Comparison of ENCODE assay signal across 23 cellular contexts in the genomic region with DNA sequence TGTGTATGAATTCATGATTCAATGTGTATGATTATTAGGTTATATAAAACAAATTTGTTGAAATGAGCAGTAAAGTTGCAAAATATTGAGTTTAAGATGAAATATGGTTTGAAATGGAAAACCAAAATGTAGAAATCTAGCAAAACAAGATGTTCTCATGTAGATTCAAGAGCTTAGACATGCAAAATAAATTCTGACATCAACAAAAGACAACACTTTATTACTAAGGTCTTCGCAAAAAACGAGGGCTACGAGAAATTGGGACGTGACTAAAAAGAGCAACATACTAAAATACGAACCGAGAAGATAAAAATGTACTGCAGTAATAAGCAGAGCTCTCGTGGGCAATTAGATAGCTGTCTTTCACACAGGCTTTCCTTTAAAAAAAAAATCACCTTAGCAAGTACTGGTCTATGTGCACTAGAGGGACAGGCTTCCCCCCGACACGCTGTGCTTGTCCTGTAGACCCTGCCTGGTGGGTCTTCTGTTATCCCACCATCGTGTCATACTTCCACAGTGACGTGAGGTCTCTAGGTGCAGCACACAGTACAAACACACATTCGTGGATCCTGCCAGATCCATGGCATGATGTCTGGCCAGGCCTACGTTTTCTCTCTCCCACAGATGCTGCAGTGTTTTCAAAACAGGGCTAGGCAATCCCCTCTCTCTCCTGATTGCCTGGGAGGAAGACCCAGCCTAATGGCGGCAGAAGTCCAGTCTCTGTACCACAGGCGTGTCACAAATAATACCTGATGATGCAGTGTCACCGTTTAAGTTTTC.
DNase-seq lines count a peak whose midpoint lies in the region; ATAC-seq, FAIRE-seq and TF ChIP-seq lines count a peak whose summit lies in the region.
"Had no signal": no experiment of that assay in that cellular context is flagged by ENCODE, and none has a peak within 500 bp of the region (broad histone marks: within the 10 kb centered on the region; RNA-seq: fewer than 3 reads in every experiment).

No MANE protein-coding gene starts in this region.

- 90% methylated on average over 9 of the region's 16 CpGs; no CpG with 5 or more reads in 1 of the 2 experiments for WGBS in IMR-90 (ENCODE audit: extremely low coverage in 2 of 2, insufficient read length in 1 of 2), 2 experiments
- 82% methylated on average over 16 of the region's 16 CpGs; no CpG with 5 or more reads in 1 of the 2 experiments for WGBS in H1 (ENCODE audit: extremely low coverage in 1 of 2, insufficient coverage in 1 of 2, insufficient read length in 1 of 2, insufficient replicate concordance in 2 of 2, low coverage in 1 of 2, low lambda C conversion rate in 2 of 2, missing lambda C conversion rate in 1 of 2), 2 experiments
- WGBS in trophoblast cell (ENCODE audit: extremely low coverage, insufficient coverage, insufficient read length) = no CpG with 5 or more reads among the region's 16 CpGs

- H3K4me2 ChIP-seq in IMR-90 (ENCODE audit: low read depth, low read length) = no peak overlapping the region
- H3K4me2 ChIP-seq in H1 (ENCODE audit: insufficient read depth in 1 of 2, low read depth in 2 of 2, low read length in 2 of 2) = peak overlapping the region in 1 of 2 experiments; percentile 41; a peak in 2 of 4 replicates
- no peak overlapping the region for H3K4me2 ChIP-seq in trophoblast cell (ENCODE audit: low read length)
- H3K4me2 ChIP-seq: KMS-11 had no signal

- no peak overlapping the region for H2AK9ac ChIP-seq in IMR-90 (replicated peaks; ENCODE audit: low read depth, low read length, poor library complexity)

- in situ Hi-C loops in IMR-90 (cut with MboI; ENCODE audit: low sequenced_read_pairs) = no loop called here

- DNase-seq in GM12891 (ENCODE audit: insufficient read length, low spot score) = no peak
- no peak for DNase-seq in IMR-90
- DNase-seq in H1 (ENCODE audit: low read depth in 1 of 2, low spot score in 2 of 2) = no peak
- DNase-seq in trophoblast cell = no peak
- no peak for DNase-seq in NCI-H1105 (lab: John Stamatoyannopoulos, UW)
- DNase-seq in NCI-H510A treated with DMSO at 0.1 percent for 48 hours (lab: John Stamatoyannopoulos, UW) = no peak
- no peak for DNase-seq in stimulated activated naive B cell treated with anti-CD40 and anti-IgM and Interleukin-4, amounts not matched to agents 10 μg/mL and 1 μg/mL and 100 μg/mL, for 72 hours
- no peak for DNase-seq in T-helper 9 cell
- DNase-seq: activated CD4-positive, alpha-beta T cell treated with anti-CD3 and anti-CD28 coated beads, Interleukin-2, amount 10 ng/mL, durations not matched to agents 24 days and 14 days; activated naive CD4-positive, alpha-beta T cell treated with anti-CD3 and anti-CD28 coated beads for 36 hours; amniotic stem cell; CD8-positive, alpha-beta memory T cell; DMS153; GDM1; kidney glomerular epithelial cell; NCI-H146; NCI-H526 treated with DMSO at 0.1 percent for 48 hours; stimulated activated CD4-positive, alpha-beta T cell treated with anti-CD3 and anti-CD28 coated beads, Interleukin-4, amount 100 ng/mL, for 24 hours; stimulated activated naive CD8-positive, alpha-beta T cell treated with anti-CD3 and anti-CD28 coated beads, Interleukin-15, Interleukin-2, amounts not matched to agents 100 U/mL and 50 U/mL, for 24 hours had no signal

- peaks cover 11% of the 10 kb centered on the region for H3K9me1 ChIP-seq in IMR-90 (ENCODE audit: insufficient read depth, low read length)

- H2AFZ ChIP-seq in IMR-90 (replicated peaks; ENCODE audit: low read length, poor library complexity) (peak overlapping the region; percentile 9), H1 (ENCODE audit: low read length) (no peak overlapping the region), trophoblast cell (ENCODE audit: insufficient read depth, low read length, poor library complexity) (no peak overlapping the region)

- H4K8ac ChIP-seq in IMR-90 (ENCODE audit: low read depth in 2 of 2, low read length in 2 of 2) = peak overlapping the region in 1 of 2 experiments; percentile 57; a peak in 1 of 4 replicates
- H4K8ac ChIP-seq in H1 (ENCODE audit: extremely low read depth, insufficient read depth, low read length) = 0 out of 2 replicates have a peak overlapping the region, but pooled peaks have one; percentile 3
- no peak overlapping the region for H4K8ac ChIP-seq in trophoblast cell (ENCODE audit: low read depth, low read length)

- no peaks in the 10 kb centered on the region for H3K27me3 ChIP-seq in IMR-90 (ENCODE audit: control insufficient read depth, insufficient read depth, low read length)
- no peaks in the 10 kb centered on the region for H3K27me3 ChIP-seq in H1 (replicated peaks in 1 of 4; ENCODE audit: control insufficient read depth in 3 of 4, extremely low read depth in 1 of 4, insufficient read depth in 3 of 4, low read length in 3 of 4)
- no peaks in the 10 kb centered on the region for H3K27me3 ChIP-seq in trophoblast cell (ENCODE audit: insufficient read depth, low read length)
- H3K27me3 ChIP-seq: tibial nerve had no signal

- H2BK15ac ChIP-seq in IMR-90 (ENCODE audit: low read depth, low read length) = no peak overlapping the region
- H2BK15ac ChIP-seq in H1 (ENCODE audit: low read length) = peak overlapping the region; percentile 66; the same call in 1 of the 2 replicates

- TF ChIP-seq RAD21 in IMR-90 (IDR thresholded peaks at IDR 0.05; ENCODE audit: low read length) = no peak
- TF ChIP-seq RAD21 in H1 (IDR thresholded peaks at IDR 0.05 in 1 of 2, conservative IDR thresholded peaks at IDR 0.05 in 1 of 2; ENCODE audit: low read depth in 2 of 2, low read length in 2 of 2) = no peak

- peaks cover 8% of the 10 kb centered on the region for H3K4me1 ChIP-seq in IMR-90 (ENCODE audit: control insufficient read depth, insufficient read depth, low read length)
- H3K4me1 ChIP-seq in H1 (replicated peaks in 1 of 4; ENCODE audit: control insufficient read depth in 3 of 4, insufficient read depth in 4 of 4, low read length in 3 of 4) = peaks cover 9 to 35% (median 20%) of the 10 kb centered on the region in 4 experiments
- no peaks in the 10 kb centered on the region for H3K4me1 ChIP-seq in trophoblast cell (ENCODE audit: control insufficient read depth in 1 of 2, insufficient read depth in 2 of 2, low read length in 2 of 2)

- H3K27ac Mint-ChIP-seq in stimulated activated naive B cell treated with anti-CD40 and anti-IgM and Interleukin-4, amounts not matched to agents 10 μg/mL and 1 μg/mL and 100 μg/mL, for 72 hours = no peak overlapping the region
- H3K27ac Mint-ChIP-seq: activated CD4-positive, alpha-beta T cell treated with anti-CD3 and anti-CD28 coated beads, Interleukin-2, amount 10 ng/mL, durations not matched to agents 24 days and 14 days; activated naive CD4-positive, alpha-beta T cell treated with anti-CD3 and anti-CD28 coated beads for 36 hours; CD8-positive, alpha-beta memory T cell had no signal

- H2BK5ac ChIP-seq in IMR-90 (ENCODE audit: low read depth, low read length, poor library complexity, severe bottlenecking) (no peak overlapping the region), H1 (ENCODE audit: low read depth, low read length) (peak overlapping the region; percentile 74; the same call in 1 of the 2 replicates), trophoblast cell (ENCODE audit: low read depth, low read length, poor library complexity) (no peak overlapping the region)

- H4K20me1 ChIP-seq in IMR-90 (ENCODE audit: insufficient read depth, low read length) (peaks cover 7% of the 10 kb centered on the region; the same call in 1 of the 2 replicates), H1 (replicated peaks in 1 of 2; ENCODE audit: control insufficient read depth in 1 of 2, insufficient read depth in 2 of 2, low read length in 2 of 2) (peaks cover 0 to 4% of the 10 kb centered on the region in 2 experiments)

- H3K27me3 Mint-ChIP-seq in stimulated activated naive B cell treated with anti-CD40 and anti-IgM and Interleukin-4, amounts not matched to agents 10 μg/mL and 1 μg/mL and 100 μg/mL, for 72 hours = no peaks in the 10 kb centered on the region
- H3K27me3 Mint-ChIP-seq: CD8-positive, alpha-beta memory T cell had no signal

- H2BK12ac ChIP-seq in H1 (ENCODE audit: low read depth, low read length) (peak overlapping the region; percentile 95), trophoblast cell (ENCODE audit: low read length) (no peak overlapping the region)

- no TSS peak for BruUV-seq in IMR-90 (replicated peaks; lab: Mats Ljungman, UMichigan)

- H3K23me2 ChIP-seq in H1 (ENCODE audit: low read depth, low read length) = no peaks in the 10 kb centered on the region

- peak overlapping the region; percentile 7 for H4K12ac ChIP-seq in trophoblast cell (ENCODE audit: low read depth, low read length)

- H3K36me3 ChIP-seq in IMR-90 (ENCODE audit: control insufficient read depth, insufficient read depth, low read length) (peaks cover 4% of the 10 kb centered on the region), H1 (ENCODE audit: control insufficient read depth in 2 of 4, insufficient read depth in 4 of 4, low read length in 3 of 4) (no peaks in the 10 kb centered on the region), trophoblast cell (ENCODE audit: control insufficient read depth in 1 of 2, insufficient read depth in 2 of 2, low read length in 2 of 2) (peaks cover 3% of the 10 kb centered on the region in 2 experiments)
- H3K36me3 ChIP-seq: tibial nerve had no signal

- dilution Hi-C loops in IMR-90 (cut with HindIII; ENCODE audit: low sequenced_read_pairs, unreplicated experiment) = no loop called here

- H3K79me1 ChIP-seq in IMR-90 (ENCODE audit: low read depth in 1 of 2, low read length in 2 of 2) (peaks cover 19 to 36% of the 10 kb centered on the region in 2 experiments; a peak in 3 of 4 replicates), H1 (ENCODE audit: low read depth, low read length) (no peaks in the 10 kb centered on the region), trophoblast cell (ENCODE audit: low read length) (no peaks in the 10 kb centered on the region)

- H2AK5ac ChIP-seq in IMR-90 (ENCODE audit: low read depth, low read length) (no peak overlapping the region; the same call in 1 of the 2 replicates), H1 (ENCODE audit: low read depth, low read length) (peak overlapping the region; percentile 79), trophoblast cell (ENCODE audit: low read length) (no peak overlapping the region)

- 0 out of 2 replicates have a peak overlapping the region, but pooled peaks have one; percentile 12 for H2BK120ac ChIP-seq in IMR-90 (ENCODE audit: low read depth, low read length)
- H2BK120ac ChIP-seq in H1 (replicated peaks; ENCODE audit: low read depth, low read length) = no peak overlapping the region
- no peak overlapping the region for H2BK120ac ChIP-seq in trophoblast cell (ENCODE audit: insufficient read depth, low read length, poor library complexity)

- H3K14ac ChIP-seq in IMR-90 (replicated peaks; ENCODE audit: low read depth, low read length) = no peak overlapping the region
- no peak overlapping the region for H3K14ac ChIP-seq in H1 (ENCODE audit: insufficient read length)
- no peak overlapping the region for H3K14ac ChIP-seq in trophoblast cell (ENCODE audit: low read length)

- CTCF ChIA-PET in IMR-90 (lab: Yijun Ruan, JAX) (no interaction called here), H1 (lab: Charles Lee; ENCODE audit: partially characterized antibody) (interaction anchor here (0.6 to 1.3 kb wide), 4 partner anchors 9 to 1229 kb away, joined by 3 to 4 read pairs (median 3); no protein-coding TSS in a partner anchor)

- TF ChIP-seq CTCF in IMR-90 (conservative IDR thresholded peaks at IDR 0.05; ENCODE audit: low read depth, low read length) (no peak), H1 (IDR thresholded peaks at IDR 0.05; ENCODE audit: control extremely low read depth in 1 of 3, insufficient read depth in 1 of 3, low read depth in 1 of 3, low read length in 3 of 3) (peak in 2 of 3 experiments; percentile 2 to 9; a peak in 2 of 4 replicates)

- no peak overlapping the region for H3K23ac ChIP-seq in IMR-90 (ENCODE audit: low read depth, low read length)
- peak overlapping the region; percentile 79 for H3K23ac ChIP-seq in H1 (ENCODE audit: insufficient read length)
- H3K23ac ChIP-seq in trophoblast cell (ENCODE audit: low read length) = no peak overlapping the region

- H3K56ac ChIP-seq in IMR-90 (ENCODE audit: extremely low read depth, insufficient read depth, low read length) (no peak overlapping the region), H1 (replicated peaks; ENCODE audit: insufficient read length, low read depth, low read length) (no peak overlapping the region)

- no peak overlapping the region for H3K4me3 Mint-ChIP-seq in stimulated activated naive B cell treated with anti-CD40 and anti-IgM and Interleukin-4, amounts not matched to agents 10 μg/mL and 1 μg/mL and 100 μg/mL, for 72 hours
- H3K4me3 Mint-ChIP-seq: activated CD4-positive, alpha-beta T cell treated with anti-CD3 and anti-CD28 coated beads, Interleukin-2, amount 10 ng/mL, durations not matched to agents 24 days and 14 days; activated naive CD4-positive, alpha-beta T cell treated with anti-CD3 and anti-CD28 coated beads for 36 hours had no signal

- intact Hi-C loops in IMR-90 (cut with micrococcal nuclease) = loop anchor here (10.0 kb wide), 1 partner anchor 1048 kb away; no protein-coding TSS in a partner anchor

- H2BK20ac ChIP-seq in IMR-90 (ENCODE audit: low read depth, low read length) = no peak overlapping the region
- H2BK20ac ChIP-seq in H1 (ENCODE audit: low read length) = no peak overlapping the region

- no peak for TF ChIP-seq POLR2A in GM12891 (IDR thresholded peaks at IDR 0.05; ENCODE audit: low read depth, low read length)
- TF ChIP-seq POLR2A in IMR-90 (IDR thresholded peaks at IDR 0.05; ENCODE audit: low read depth, low read length) = no peak
- no peak for TF ChIP-seq POLR2A in H1 (IDR thresholded peaks at IDR 0.05; ENCODE audit: control extremely low read depth in 1 of 2, low read depth in 2 of 2, low read length in 2 of 2)

- TF ChIP-seq EP300 in H1 (IDR thresholded peaks at IDR 0.05; ENCODE audit: borderline replicate concordance in 1 of 2, low read depth in 2 of 2, low read length in 2 of 2) = no peak

- H3K18ac ChIP-seq in IMR-90 (ENCODE audit: low read depth, low read length) (no peak overlapping the region), H1 (ENCODE audit: extremely low read depth, low read length) (peak overlapping the region; percentile 17; the same call in 1 of the 2 replicates), trophoblast cell (ENCODE audit: low read length) (peak overlapping the region; percentile 5)

- POLR2A ChIA-PET in IMR-90 (lab: Charles Lee; ENCODE audit: unreplicated experiment) = no interaction called here
- POLR2A ChIA-PET in H1 (lab: Charles Lee; ENCODE audit: partially characterized antibody) = interaction anchor here (1.0 kb wide), 1 partner anchor 11 kb away, joined by 4 read pairs; no protein-coding TSS in a partner anchor

- H3K4me3 ChIP-seq in IMR-90 (ENCODE audit: insufficient read depth, low read depth, low read length) = no peak overlapping the region
- H3K4me3 ChIP-seq in H1 (ENCODE audit: extremely low read depth in 1 of 4, insufficient read depth in 2 of 4, low read depth in 3 of 4, low read length in 4 of 4) = no peak overlapping the region
- no peak overlapping the region for H3K4me3 ChIP-seq in trophoblast cell (ENCODE audit: low read depth, low read length)
- H3K4me3 ChIP-seq: tibial nerve had no signal

- H3K9me3 Mint-ChIP-seq in stimulated activated naive B cell treated with anti-CD40 and anti-IgM and Interleukin-4, amounts not matched to agents 10 μg/mL and 1 μg/mL and 100 μg/mL, for 72 hours = no peaks in the 10 kb centered on the region
- H3K9me3 Mint-ChIP-seq: activated CD4-positive, alpha-beta T cell treated with anti-CD3 and anti-CD28 coated beads, Interleukin-2, amount 10 ng/mL, durations not matched to agents 24 days and 14 days had no signal

- H3K4ac ChIP-seq in IMR-90 (ENCODE audit: low read depth, low read length) (0 out of 2 replicates have a peak overlapping the region, but pooled peaks have one; percentile 27), H1 (replicated peaks; ENCODE audit: insufficient read length, low read depth, low read length) (peak overlapping the region; percentile 12), trophoblast cell (ENCODE audit: low read depth, low read length) (no peak overlapping the region)

- H3K9me3 ChIP-seq in IMR-90 (ENCODE audit: control insufficient read depth, insufficient read depth, low read length) = no peaks in the 10 kb centered on the region
- no peaks in the 10 kb centered on the region for H3K9me3 ChIP-seq in H1 (ENCODE audit: insufficient read depth in 2 of 2, low read depth in 1 of 2, low read length in 1 of 2)
- H3K9me3 ChIP-seq in trophoblast cell (ENCODE audit: insufficient read depth, low read depth, low read length) = no peaks in the 10 kb centered on the region
- H3K9me3 ChIP-seq: tibial nerve had no signal

- FAIRE-seq in GM12891 (lab: Jason Lieb, UNC) (peak; percentile 5), H1 (lab: Jason Lieb, UNC) (peak; percentile 13)
- FAIRE-seq: endothelial cell of umbilical vein, RCC 7860 had no signal

- H3K4me1 Mint-ChIP-seq in stimulated activated naive B cell treated with anti-CD40 and anti-IgM and Interleukin-4, amounts not matched to agents 10 μg/mL and 1 μg/mL and 100 μg/mL, for 72 hours = peaks cover 14 to 39% of the 10 kb centered on the region in 2 donors
- H3K4me1 Mint-ChIP-seq: activated CD4-positive, alpha-beta T cell treated with anti-CD3 and anti-CD28 coated beads, Interleukin-2, amount 10 ng/mL, durations not matched to agents 24 days and 14 days; CD8-positive, alpha-beta memory T cell had no signal

- H3K9ac ChIP-seq in IMR-90 (ENCODE audit: low read depth, low read length) = no peak overlapping the region
- no peak overlapping the region for H3K9ac ChIP-seq in H1 (replicated peaks in 1 of 4; ENCODE audit: extremely low read depth in 1 of 4, low read depth in 3 of 4, low read length in 3 of 4)
- H3K9ac ChIP-seq in trophoblast cell (ENCODE audit: low read length) = no peak overlapping the region
- H3K9ac ChIP-seq: KMS-11 had no signal

- H3K27ac ChIP-seq in IMR-90 (ENCODE audit: insufficient read depth, low read length) = no peak overlapping the region
- H3K27ac ChIP-seq in H1 (ENCODE audit: low read depth, low read length) = peak overlapping the region; percentile 53; the same call in 1 of the 2 replicates
- no peak overlapping the region for H3K27ac ChIP-seq in trophoblast cell (ENCODE audit: low read depth, low read length)
- H3K27ac ChIP-seq: KMS-11, tibial nerve had no signal

- H3K79me2 ChIP-seq in H1 (ENCODE audit: control insufficient read depth in 1 of 2, insufficient read depth in 2 of 2, low read length in 2 of 2) (peaks cover 0 to 44% of the 10 kb centered on the region in 2 experiments; a peak in 2 of 4 replicates), trophoblast cell (ENCODE audit: control insufficient read depth, insufficient read depth, low read length, poor library complexity) (no peaks in the 10 kb centered on the region)

- peaks cover 2 to 10% of the 10 kb centered on the region in 2 donors for H3K36me3 Mint-ChIP-seq in stimulated activated naive B cell treated with anti-CD40 and anti-IgM and Interleukin-4, amounts not matched to agents 10 μg/mL and 1 μg/mL and 100 μg/mL, for 72 hours
- H3K36me3 Mint-ChIP-seq: CD8-positive, alpha-beta memory T cell had no signal

- H4K5ac ChIP-seq in IMR-90 (ENCODE audit: low read depth, low read length) = no peak overlapping the region
- H4K5ac ChIP-seq in H1 (ENCODE audit: insufficient read length, low read depth, low read length) = peak overlapping the region; percentile 13

- H4K91ac ChIP-seq in IMR-90 (ENCODE audit: insufficient read depth, low read depth, low read length) (no peak overlapping the region), H1 (replicated peaks; ENCODE audit: insufficient read length, low read length) (peak overlapping the region; percentile 14), trophoblast cell (ENCODE audit: low read depth, low read length) (no peak overlapping the region)

- ATAC-seq in IMR-90 (ENCODE audit: low read depth) = no peak
- ATAC-seq in stimulated activated naive B cell treated with anti-CD40 and anti-IgM and Interleukin-4, amounts not matched to agents 10 μg/mL and 1 μg/mL and 100 μg/mL, for 72 hours (replicated peaks) = no peak
- ATAC-seq: stimulated activated naive CD8-positive, alpha-beta T cell treated with anti-CD3 and anti-CD28 coated beads, Interleukin-15, Interleukin-2, amounts not matched to agents 100 U/mL and 50 U/mL, for 24 hours had no signal
